ENCODE assay signal across 11 cellular contexts in the genomic region with DNA sequence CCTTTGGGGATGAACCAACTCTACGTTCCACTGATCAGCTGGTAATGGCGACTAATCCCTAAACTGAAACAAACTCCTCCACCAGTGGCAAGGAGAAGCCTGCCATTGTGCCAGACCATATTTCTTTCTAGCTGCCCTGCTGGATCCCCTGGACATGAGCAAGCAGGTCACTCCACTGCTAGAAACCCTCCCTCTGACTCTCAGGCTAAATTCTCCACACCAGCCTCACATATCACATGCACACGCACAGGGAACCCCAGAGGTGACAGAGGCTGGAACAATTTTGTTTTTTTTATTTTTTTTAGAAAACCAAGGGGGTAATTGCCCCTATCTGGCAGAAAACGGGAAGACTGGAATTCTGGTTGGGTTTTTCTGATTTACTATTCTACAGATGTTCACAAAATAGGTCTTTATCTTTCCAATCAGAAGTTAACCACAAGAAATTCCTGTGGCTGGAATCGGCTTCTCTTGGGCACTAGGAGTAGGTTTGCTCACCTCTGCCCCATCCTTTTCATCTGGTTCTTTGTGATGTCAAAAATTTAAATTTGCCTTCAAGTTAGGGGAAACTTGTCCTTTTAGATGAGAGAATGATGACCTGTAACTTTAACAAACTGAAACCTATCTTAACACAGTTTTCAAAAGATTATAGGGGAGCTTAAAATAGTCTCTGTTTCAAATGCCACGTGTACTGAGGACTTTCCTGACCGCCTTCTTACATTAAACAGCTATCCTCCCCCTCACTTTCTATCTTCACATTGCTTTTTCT.
DNase-seq lines count a peak whose midpoint lies in the region; ATAC-seq and TF ChIP-seq lines count a peak whose summit lies in the region.
"Had no signal": no experiment of that assay in that cellular context is flagged by ENCODE, and none has a peak within 500 bp of the region (broad histone marks: within the 10 kb centered on the region; RNA-seq: fewer than 3 reads in every experiment).

No MANE protein-coding gene starts in this region.

- H3K9me3 ChIP-seq in BLaER1: peaks cover 14% of the 10 kb centered on the region
- H3K9me3 ChIP-seq in fibroblast of lung (ENCODE audit: control insufficient read depth, insufficient read depth, low read depth, low read length): no peaks in the 10 kb centered on the region
- H3K9me3 ChIP-seq: ovary had no signal

- H3K36me3 Mint-ChIP-seq in progenitor cell of endocrine pancreas (ENCODE audit: insufficient read depth): peaks cover 6% of the 10 kb centered on the region

- H3K4me3 ChIP-seq in BLaER1: no peak overlapping the region
- H3K4me3 ChIP-seq in fibroblast of lung (replicated peaks in 1 of 4; ENCODE audit: control extremely low read depth in 1 of 4, insufficient read depth in 1 of 4, low read depth in 3 of 4, low read length in 4 of 4): no peak overlapping the region
- H3K4me3 ChIP-seq: ovary had no signal

- H3K27ac Mint-ChIP-seq in progenitor cell of endocrine pancreas: no peak overlapping the region

- H3K4me2 ChIP-seq in BLaER1: peak overlapping the region; percentile 82
- H3K4me2 ChIP-seq in fibroblast of lung (ENCODE audit: extremely low read depth, insufficient read depth, low read length): no peak overlapping the region

- DNase-seq in LHCN-M2 (ENCODE audit: low read depth): peak; percentile 36
- DNase-seq in fibroblast of lung (ENCODE audit: low read depth in 2 of 2): peak; percentile 27 to 86
- no peak for DNase-seq in progenitor cell of endocrine pancreas (ENCODE audit: low spot score, unreplicated experiment)
- DNase-seq in NCI-H2227 treated with DMSO at 0.1 percent for 48 hours (lab: John Stamatoyannopoulos, UW): no peak
- DNase-seq in sciatic nerve (ENCODE audit: low spot score): no peak
- DNase-seq in Ammon's horn (ENCODE audit: low spot score): no peak
- DNase-seq: C1 segment of cervical spinal cord, erythroblast, ovary had no signal

- TF ChIP-seq CTCF in fibroblast of lung (conservative IDR thresholded peaks at IDR 0.05 in 1 of 2, IDR thresholded peaks at IDR 0.05 in 1 of 2; ENCODE audit: low read depth in 1 of 2, low read length in 2 of 2) (no peak), progenitor cell of endocrine pancreas (IDR thresholded peaks at IDR 0.05; ENCODE audit: unreplicated experiment) (no peak)

- H3K4me3 Mint-ChIP-seq in progenitor cell of endocrine pancreas (ENCODE audit: low read depth): no peak overlapping the region

- H3K4me1 Mint-ChIP-seq in progenitor cell of endocrine pancreas (ENCODE audit: low read depth): no peaks in the 10 kb centered on the region

- H3K36me3 ChIP-seq in BLaER1 (peaks cover 22% of the 10 kb centered on the region), fibroblast of lung (ENCODE audit: control insufficient read depth, insufficient read depth, low read length) (peaks cover 6% of the 10 kb centered on the region)
- H3K36me3 ChIP-seq: ovary had no signal

- H3K4me1 ChIP-seq in BLaER1 (peaks cover 35% of the 10 kb centered on the region), fibroblast of lung (ENCODE audit: control insufficient read depth, extremely low read depth, insufficient read depth, low read length) (no peaks in the 10 kb centered on the region)

- intact Hi-C loops in sciatic nerve (cut with DNase I): no loop called here

- H3K27me3 ChIP-seq in BLaER1 (no peaks in the 10 kb centered on the region), fibroblast of lung (ENCODE audit: control insufficient read depth, insufficient read depth, low read length) (no peaks in the 10 kb centered on the region)
- H3K27me3 ChIP-seq: ovary had no signal

- H3K9ac ChIP-seq in BLaER1 (no peak overlapping the region), fibroblast of lung (ENCODE audit: insufficient read depth, low read length) (no peak overlapping the region)

- no peak overlapping the region for H3K27ac ChIP-seq in BLaER1
- no peak overlapping the region for H3K27ac ChIP-seq in fibroblast of lung (ENCODE audit: insufficient read depth, low read length)
- H3K27ac ChIP-seq: ovary had no signal

- H3K79me2 ChIP-seq in fibroblast of lung (ENCODE audit: control insufficient read depth, insufficient read depth, low read length): no peaks in the 10 kb centered on the region

- no peaks in the 10 kb centered on the region for H3K27me3 Mint-ChIP-seq in progenitor cell of endocrine pancreas

- H4K20me1 ChIP-seq in BLaER1 (no peaks in the 10 kb centered on the region), fibroblast of lung (ENCODE audit: control insufficient read depth, extremely low read depth, insufficient read depth, low read length) (no peaks in the 10 kb centered on the region)

- H3K9me3 Mint-ChIP-seq in progenitor cell of endocrine pancreas (ENCODE audit: low read depth): peaks cover 9% of the 10 kb centered on the region

- ATAC-seq in GM21619 (IDR thresholded peaks at IDR 0.05; ENCODE audit: unreplicated experiment) (peak; percentile 71), sciatic nerve (no peak)

- H2AFZ ChIP-seq in fibroblast of lung (ENCODE audit: low read length): no peak overlapping the region

Comparison
In these comparisons a context has a peak if more than half of its experiments do, and no peak if none do; other contexts are left out.
1. DNase-seq: peak in LHCN-M2 (single experiment) and fibroblast of lung (2 of 2); none in progenitor cell of endocrine pancreas (single experiment), NCI-H2227 treated with DMSO at 0.1 percent for 48 hours (single experiment), sciatic nerve (single experiment) and Ammon's horn (single experiment).